Comparison of ENCODE assay signal across 1 cellular context in the genomic region with DNA sequence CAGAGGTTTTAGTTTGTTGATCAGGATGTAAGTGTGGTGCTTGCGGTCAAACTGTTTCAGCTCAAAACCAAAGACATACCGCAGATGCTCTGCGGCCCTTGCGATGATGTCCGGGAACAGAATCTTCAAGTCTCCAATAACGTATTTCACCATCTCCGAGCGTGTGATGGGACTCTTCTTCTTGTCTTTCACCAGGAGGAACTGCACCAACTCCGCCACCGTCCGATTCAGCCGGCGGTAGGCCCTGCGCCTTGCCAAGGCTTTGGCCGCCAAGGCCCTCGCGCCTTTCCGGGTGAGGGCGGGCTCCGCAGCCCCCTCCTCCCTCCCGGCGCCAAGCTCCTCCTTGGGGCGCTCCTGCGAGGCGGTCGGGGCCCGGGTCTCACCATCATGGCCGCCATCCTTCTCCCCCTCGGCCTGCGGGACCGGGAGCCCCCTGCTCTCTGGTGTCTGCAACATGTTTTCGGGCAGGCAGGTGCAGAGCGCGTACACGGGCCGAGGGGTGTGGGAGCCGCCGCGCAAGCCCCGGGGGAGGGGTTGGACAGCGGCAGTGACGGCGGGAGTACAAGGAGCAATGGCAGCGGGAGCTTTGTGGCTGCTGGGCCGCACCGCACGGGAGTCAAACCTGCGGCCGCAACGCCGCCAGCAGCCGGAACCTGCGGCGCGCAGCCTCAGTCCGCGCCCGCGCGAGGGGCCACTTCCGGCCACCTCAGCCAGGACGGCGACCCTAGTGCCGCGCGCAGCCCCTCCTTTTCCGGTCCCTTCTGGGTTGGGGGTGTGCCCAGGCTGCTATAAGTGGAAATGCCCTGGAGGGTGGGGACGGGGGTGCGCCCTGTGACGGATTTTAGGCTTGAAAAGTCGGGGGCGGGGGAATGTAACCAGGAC.
TF ChIP-seq lines count a peak whose summit lies in the region.

A gene with protein sequence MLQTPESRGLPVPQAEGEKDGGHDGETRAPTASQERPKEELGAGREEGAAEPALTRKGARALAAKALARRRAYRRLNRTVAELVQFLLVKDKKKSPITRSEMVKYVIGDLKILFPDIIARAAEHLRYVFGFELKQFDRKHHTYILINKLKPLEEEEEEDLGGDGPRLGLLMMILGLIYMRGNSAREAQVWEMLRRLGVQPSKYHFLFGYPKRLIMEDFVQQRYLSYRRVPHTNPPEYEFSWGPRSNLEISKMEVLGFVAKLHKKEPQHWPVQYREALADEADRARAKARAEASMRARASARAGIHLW (minus strand): TSS at position 699 of the 882 bp plus-strand sequence. CDS start 243 bp downstream, at position 456.

TF ChIP-seq in HepG2, 621 proteins besides CTCF, POLR2A, EP300 and RAD21 (continued from another document and continues in another):
- peak; percentile 28 for TF ChIP-seq SRSF1 (optimal IDR thresholded peaks at IDR 0.05; ENCODE audit: low read depth, low read length)
- peak; percentile 81 for TF ChIP-seq HIVEP1 (CRISPR knock-in tag; IDR thresholded peaks at IDR 0.05)
- TF ChIP-seq FOSL2 (CRISPR knock-in tag; IDR thresholded peaks at IDR 0.05), result peak; percentile 14; the same call in 1 of the 2 replicates
- TF ChIP-seq, protein P1, sequence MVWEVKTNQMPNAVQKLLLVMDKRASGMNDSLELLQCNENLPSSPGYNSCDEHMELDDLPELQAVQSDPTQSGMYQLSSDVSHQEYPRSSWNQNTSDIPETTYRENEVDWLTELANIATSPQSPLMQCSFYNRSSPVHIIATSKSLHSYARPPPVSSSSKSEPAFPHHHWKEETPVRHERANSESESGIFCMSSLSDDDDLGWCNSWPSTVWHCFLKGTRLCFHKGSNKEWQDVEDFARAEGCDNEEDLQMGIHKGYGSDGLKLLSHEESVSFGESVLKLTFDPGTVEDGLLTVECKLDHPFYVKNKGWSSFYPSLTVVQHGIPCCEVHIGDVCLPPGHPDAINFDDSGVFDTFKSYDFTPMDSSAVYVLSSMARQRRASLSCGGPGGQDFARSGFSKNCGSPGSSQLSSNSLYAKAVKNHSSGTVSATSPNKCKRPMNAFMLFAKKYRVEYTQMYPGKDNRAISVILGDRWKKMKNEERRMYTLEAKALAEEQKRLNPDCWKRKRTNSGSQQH (CRISPR knock-in tag; IDR thresholded peaks at IDR 0.05; ENCODE audit: low read depth), result no peak; the same call in 1 of the 2 replicates
- TF ChIP-seq RARA (CRISPR knock-in tag; IDR thresholded peaks at IDR 0.05), result no peak; the same call in 1 of the 2 replicates
- TF ChIP-seq ZZZ3 (CRISPR knock-in tag; IDR thresholded peaks at IDR 0.05; ENCODE audit: borderline replicate concordance), result no peak; the same call in 1 of the 2 replicates
- peak; percentile 20 for TF ChIP-seq SKI (IDR thresholded peaks at IDR 0.05; ENCODE audit: partially characterized antibody)
- 0 out of 2 replicates have a peak, but pooled peaks have one; percentile 71 for TF ChIP-seq ZNF550 (CRISPR knock-in tag; IDR thresholded peaks at IDR 0.05; ENCODE audit: borderline replicate concordance)
- TF ChIP-seq MED1 (CRISPR knock-in tag; IDR thresholded peaks at IDR 0.05), result peak; percentile 77
- TF ChIP-seq, protein P2, sequence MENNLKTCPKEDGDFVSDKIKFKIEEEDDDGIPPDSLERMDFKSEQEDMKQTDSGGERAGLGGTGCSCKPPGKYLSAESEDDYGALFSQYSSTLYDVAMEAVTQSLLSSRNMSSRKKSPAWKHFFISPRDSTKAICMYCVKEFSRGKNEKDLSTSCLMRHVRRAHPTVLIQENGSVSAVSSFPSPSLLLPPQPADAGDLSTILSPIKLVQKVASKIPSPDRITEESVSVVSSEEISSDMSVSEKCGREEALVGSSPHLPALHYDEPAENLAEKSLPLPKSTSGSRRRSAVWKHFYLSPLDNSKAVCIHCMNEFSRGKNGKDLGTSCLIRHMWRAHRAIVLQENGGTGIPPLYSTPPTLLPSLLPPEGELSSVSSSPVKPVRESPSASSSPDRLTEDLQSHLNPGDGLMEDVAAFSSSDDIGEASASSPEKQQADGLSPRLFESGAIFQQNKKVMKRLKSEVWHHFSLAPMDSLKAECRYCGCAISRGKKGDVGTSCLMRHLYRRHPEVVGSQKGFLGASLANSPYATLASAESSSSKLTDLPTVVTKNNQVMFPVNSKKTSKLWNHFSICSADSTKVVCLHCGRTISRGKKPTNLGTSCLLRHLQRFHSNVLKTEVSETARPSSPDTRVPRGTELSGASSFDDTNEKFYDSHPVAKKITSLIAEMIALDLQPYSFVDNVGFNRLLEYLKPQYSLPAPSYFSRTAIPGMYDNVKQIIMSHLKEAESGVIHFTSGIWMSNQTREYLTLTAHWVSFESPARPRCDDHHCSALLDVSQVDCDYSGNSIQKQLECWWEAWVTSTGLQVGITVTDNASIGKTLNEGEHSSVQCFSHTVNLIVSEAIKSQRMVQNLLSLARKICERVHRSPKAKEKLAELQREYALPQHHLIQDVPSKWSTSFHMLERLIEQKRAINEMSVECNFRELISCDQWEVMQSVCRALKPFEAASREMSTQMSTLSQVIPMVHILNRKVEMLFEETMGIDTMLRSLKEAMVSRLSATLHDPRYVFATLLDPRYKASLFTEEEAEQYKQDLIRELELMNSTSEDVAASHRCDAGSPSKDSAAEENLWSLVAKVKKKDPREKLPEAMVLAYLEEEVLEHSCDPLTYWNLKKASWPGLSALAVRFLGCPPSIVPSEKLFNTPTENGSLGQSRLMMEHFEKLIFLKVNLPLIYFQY (CRISPR knock-in tag; IDR thresholded peaks at IDR 0.05; ENCODE audit: borderline replicate concordance), result no peak
- peak; percentile 49; the same call in 1 of the 2 replicates for TF ChIP-seq ELF4 (CRISPR knock-in tag; IDR thresholded peaks at IDR 0.05; ENCODE audit: borderline replicate concordance)
- peak; percentile 64 for TF ChIP-seq ELF3 (CRISPR knock-in tag; IDR thresholded peaks at IDR 0.05)
- TF ChIP-seq, protein P3, sequence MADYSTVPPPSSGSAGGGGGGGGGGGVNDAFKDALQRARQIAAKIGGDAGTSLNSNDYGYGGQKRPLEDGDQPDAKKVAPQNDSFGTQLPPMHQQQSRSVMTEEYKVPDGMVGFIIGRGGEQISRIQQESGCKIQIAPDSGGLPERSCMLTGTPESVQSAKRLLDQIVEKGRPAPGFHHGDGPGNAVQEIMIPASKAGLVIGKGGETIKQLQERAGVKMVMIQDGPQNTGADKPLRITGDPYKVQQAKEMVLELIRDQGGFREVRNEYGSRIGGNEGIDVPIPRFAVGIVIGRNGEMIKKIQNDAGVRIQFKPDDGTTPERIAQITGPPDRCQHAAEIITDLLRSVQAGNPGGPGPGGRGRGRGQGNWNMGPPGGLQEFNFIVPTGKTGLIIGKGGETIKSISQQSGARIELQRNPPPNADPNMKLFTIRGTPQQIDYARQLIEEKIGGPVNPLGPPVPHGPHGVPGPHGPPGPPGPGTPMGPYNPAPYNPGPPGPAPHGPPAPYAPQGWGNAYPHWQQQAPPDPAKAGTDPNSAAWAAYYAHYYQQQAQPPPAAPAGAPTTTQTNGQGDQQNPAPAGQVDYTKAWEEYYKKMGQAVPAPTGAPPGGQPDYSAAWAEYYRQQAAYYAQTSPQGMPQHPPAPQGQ (CRISPR knock-in tag; IDR thresholded peaks at IDR 0.05; ENCODE audit: borderline replicate concordance), result no peak
- TF ChIP-seq, protein P4, sequence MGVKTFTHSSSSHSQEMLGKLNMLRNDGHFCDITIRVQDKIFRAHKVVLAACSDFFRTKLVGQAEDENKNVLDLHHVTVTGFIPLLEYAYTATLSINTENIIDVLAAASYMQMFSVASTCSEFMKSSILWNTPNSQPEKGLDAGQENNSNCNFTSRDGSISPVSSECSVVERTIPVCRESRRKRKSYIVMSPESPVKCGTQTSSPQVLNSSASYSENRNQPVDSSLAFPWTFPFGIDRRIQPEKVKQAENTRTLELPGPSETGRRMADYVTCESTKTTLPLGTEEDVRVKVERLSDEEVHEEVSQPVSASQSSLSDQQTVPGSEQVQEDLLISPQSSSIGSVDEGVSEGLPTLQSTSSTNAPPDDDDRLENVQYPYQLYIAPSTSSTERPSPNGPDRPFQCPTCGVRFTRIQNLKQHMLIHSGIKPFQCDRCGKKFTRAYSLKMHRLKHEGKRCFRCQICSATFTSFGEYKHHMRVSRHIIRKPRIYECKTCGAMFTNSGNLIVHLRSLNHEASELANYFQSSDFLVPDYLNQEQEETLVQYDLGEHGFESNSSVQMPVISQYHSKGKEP (CRISPR knock-in tag; IDR thresholded peaks at IDR 0.05), result no peak
- TF ChIP-seq ZKSCAN5 (CRISPR knock-in tag; IDR thresholded peaks at IDR 0.05), result no peak; the same call in 1 of the 2 replicates
- TF ChIP-seq ZNF557 (CRISPR knock-in tag; IDR thresholded peaks at IDR 0.05), result no peak
- no peak for TF ChIP-seq HNRNPK (IDR thresholded peaks at IDR 0.05; ENCODE audit: low read depth, low read length, poor library complexity, severe bottlenecking)
- peak; percentile 59 for TF ChIP-seq ASH2L (IDR thresholded peaks at IDR 0.05; ENCODE audit: insufficient read length, low read depth, low read length)
- TF ChIP-seq ETV5 (CRISPR knock-in tag; IDR thresholded peaks at IDR 0.05; ENCODE audit: borderline replicate concordance), result peak; percentile 85
- peak; percentile 89 for TF ChIP-seq ZNF737 (CRISPR knock-in tag; IDR thresholded peaks at IDR 0.05; ENCODE audit: borderline replicate concordance)
- no peak for TF ChIP-seq SMARCC2 (IDR thresholded peaks at IDR 0.05)
- no peak for TF ChIP-seq IKZF1 (IDR thresholded peaks at IDR 0.05)
- TF ChIP-seq POLR2AphosphoS2 (IDR thresholded peaks at IDR 0.05; ENCODE audit: low read depth, low read length), result no peak
- TF ChIP-seq, protein P5, sequence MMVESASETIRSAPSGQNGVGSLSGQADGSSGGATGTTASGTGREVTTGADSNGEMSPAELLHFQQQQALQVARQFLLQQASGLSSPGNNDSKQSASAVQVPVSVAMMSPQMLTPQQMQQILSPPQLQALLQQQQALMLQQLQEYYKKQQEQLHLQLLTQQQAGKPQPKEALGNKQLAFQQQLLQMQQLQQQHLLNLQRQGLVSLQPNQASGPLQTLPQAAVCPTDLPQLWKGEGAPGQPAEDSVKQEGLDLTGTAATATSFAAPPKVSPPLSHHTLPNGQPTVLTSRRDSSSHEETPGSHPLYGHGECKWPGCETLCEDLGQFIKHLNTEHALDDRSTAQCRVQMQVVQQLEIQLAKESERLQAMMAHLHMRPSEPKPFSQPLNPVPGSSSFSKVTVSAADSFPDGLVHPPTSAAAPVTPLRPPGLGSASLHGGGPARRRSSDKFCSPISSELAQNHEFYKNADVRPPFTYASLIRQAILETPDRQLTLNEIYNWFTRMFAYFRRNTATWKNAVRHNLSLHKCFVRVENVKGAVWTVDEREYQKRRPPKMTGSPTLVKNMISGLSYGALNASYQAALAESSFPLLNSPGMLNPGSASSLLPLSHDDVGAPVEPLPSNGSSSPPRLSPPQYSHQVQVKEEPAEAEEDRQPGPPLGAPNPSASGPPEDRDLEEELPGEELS (CRISPR knock-in tag; IDR thresholded peaks at IDR 0.05), result no peak; the same call in 1 of the 2 replicates
- no peak for TF ChIP-seq ZNF549 (CRISPR knock-in tag; IDR thresholded peaks at IDR 0.05)
- no peak for TF ChIP-seq ZSCAN25 (CRISPR knock-in tag; IDR thresholded peaks at IDR 0.05)
- TF ChIP-seq, protein P6, sequence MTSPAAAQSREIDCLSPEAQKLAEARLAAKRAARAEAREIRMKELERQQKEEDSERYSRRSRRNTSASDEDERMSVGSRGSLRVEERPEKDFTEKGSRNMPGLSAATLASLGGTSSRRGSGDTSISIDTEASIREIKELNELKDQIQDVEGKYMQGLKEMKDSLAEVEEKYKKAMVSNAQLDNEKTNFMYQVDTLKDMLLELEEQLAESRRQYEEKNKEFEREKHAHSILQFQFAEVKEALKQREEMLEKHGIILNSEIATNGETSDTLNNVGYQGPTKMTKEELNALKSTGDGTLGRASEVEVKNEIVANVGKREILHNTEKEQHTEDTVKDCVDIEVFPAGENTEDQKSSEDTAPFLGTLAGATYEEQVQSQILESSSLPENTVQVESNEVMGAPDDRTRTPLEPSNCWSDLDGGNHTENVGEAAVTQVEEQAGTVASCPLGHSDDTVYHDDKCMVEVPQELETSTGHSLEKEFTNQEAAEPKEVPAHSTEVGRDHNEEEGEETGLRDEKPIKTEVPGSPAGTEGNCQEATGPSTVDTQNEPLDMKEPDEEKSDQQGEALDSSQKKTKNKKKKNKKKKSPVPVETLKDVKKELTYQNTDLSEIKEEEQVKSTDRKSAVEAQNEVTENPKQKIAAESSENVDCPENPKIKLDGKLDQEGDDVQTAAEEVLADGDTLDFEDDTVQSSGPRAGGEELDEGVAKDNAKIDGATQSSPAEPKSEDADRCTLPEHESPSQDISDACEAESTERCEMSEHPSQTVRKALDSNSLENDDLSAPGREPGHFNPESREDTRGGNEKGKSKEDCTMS (CRISPR knock-in tag; conservative IDR thresholded peaks at IDR 0.05), result no peak
- 0 out of 2 replicates have a peak, but pooled peaks have one; percentile 66 for TF ChIP-seq ZFYVE20 (CRISPR knock-in tag; IDR thresholded peaks at IDR 0.05; ENCODE audit: borderline replicate concordance, low read depth)
- TF ChIP-seq, protein P7, sequence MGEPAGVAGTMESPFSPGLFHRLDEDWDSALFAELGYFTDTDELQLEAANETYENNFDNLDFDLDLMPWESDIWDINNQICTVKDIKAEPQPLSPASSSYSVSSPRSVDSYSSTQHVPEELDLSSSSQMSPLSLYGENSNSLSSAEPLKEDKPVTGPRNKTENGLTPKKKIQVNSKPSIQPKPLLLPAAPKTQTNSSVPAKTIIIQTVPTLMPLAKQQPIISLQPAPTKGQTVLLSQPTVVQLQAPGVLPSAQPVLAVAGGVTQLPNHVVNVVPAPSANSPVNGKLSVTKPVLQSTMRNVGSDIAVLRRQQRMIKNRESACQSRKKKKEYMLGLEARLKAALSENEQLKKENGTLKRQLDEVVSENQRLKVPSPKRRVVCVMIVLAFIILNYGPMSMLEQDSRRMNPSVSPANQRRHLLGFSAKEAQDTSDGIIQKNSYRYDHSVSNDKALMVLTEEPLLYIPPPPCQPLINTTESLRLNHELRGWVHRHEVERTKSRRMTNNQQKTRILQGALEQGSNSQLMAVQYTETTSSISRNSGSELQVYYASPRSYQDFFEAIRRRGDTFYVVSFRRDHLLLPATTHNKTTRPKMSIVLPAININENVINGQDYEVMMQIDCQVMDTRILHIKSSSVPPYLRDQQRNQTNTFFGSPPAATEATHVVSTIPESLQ (CRISPR knock-in tag; conservative IDR thresholded peaks at IDR 0.05), result no peak
- TF ChIP-seq, protein P8, sequence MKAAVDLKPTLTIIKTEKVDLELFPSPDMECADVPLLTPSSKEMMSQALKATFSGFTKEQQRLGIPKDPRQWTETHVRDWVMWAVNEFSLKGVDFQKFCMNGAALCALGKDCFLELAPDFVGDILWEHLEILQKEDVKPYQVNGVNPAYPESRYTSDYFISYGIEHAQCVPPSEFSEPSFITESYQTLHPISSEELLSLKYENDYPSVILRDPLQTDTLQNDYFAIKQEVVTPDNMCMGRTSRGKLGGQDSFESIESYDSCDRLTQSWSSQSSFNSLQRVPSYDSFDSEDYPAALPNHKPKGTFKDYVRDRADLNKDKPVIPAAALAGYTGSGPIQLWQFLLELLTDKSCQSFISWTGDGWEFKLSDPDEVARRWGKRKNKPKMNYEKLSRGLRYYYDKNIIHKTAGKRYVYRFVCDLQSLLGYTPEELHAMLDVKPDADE (CRISPR knock-in tag; IDR thresholded peaks at IDR 0.05), result no peak
- TF ChIP-seq, protein P9, sequence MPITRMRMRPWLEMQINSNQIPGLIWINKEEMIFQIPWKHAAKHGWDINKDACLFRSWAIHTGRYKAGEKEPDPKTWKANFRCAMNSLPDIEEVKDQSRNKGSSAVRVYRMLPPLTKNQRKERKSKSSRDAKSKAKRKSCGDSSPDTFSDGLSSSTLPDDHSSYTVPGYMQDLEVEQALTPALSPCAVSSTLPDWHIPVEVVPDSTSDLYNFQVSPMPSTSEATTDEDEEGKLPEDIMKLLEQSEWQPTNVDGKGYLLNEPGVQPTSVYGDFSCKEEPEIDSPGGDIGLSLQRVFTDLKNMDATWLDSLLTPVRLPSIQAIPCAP (CRISPR knock-in tag; IDR thresholded peaks at IDR 0.05; ENCODE audit: low read depth), result no peak
- peak; percentile 95 for TF ChIP-seq CCDC6 (CRISPR knock-in tag; IDR thresholded peaks at IDR 0.05)
- TF ChIP-seq PCBP2 (optimal IDR thresholded peaks at IDR 0.05; ENCODE audit: low read depth, low read length, poor library complexity, severe bottlenecking), result no peak
- TF ChIP-seq MBD4 (IDR thresholded peaks at IDR 0.05; ENCODE audit: borderline replicate concordance, low read length), result no peak
